ENCODE assay signal across 21 cellular contexts in the genomic region with DNA sequence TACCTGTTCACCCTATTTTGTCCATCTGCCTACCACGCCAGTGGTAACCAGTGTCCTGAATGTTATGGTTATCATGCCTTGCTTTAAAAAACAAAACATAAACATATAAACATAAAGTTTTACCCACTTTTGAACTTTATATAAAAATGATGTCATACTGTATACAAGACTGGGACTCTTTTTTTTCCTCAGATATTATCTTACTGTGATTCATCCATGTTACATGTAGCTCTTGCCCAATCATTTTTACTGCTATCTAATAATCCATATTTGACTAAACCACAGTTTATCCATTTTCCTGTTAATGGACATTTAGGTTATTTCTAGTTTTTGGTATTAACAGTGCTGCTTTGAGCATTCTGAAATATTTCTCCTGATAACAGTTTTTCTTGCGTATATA.
DNase-seq lines count a peak whose midpoint lies in the region; ATAC-seq, FAIRE-seq and TF ChIP-seq lines count a peak whose summit lies in the region.
"Had no signal": no experiment of that assay in that cellular context is flagged by ENCODE, and none has a peak within 500 bp of the region (broad histone marks: within the 10 kb centered on the region; RNA-seq: fewer than 3 reads in every experiment).

No MANE protein-coding gene starts in this region.

- H3K36me3 Mint-ChIP-seq in activated T-helper 17 cell treated with anti-CD3 and anti-CD28 coated beads, Interleukin-2, amount 50 U/mL, for 72 hours (ENCODE audit: low read depth): peaks cover 23% of the 10 kb centered on the region

- H4K20me1 ChIP-seq in GM12878 (ENCODE audit: control insufficient read depth, insufficient read depth): no peaks in the 10 kb centered on the region

- no peak overlapping the region for H3K27ac ChIP-seq in GM12878 (ENCODE audit: control insufficient read depth, insufficient read depth)
- no peak overlapping the region for H3K27ac ChIP-seq in transverse colon
- no peak overlapping the region for H3K27ac ChIP-seq in testis
- H3K27ac ChIP-seq: C4-2B, Peyer's patch had no signal

- DNase-seq in AG08396 (ENCODE audit: low spot score) (peak; percentile 14), HCEC 1CT (peak; percentile 68), GM12878 (ENCODE audit: low read depth, low spot score) (no peak), fibroblast of peridontal ligament (ENCODE audit: extremely low read depth) (peak; percentile 25), transverse colon (no peak), KG1 (lab: John Stamatoyannopoulos, UW) (no peak), testis (no peak)
- DNase-seq: Caco-2, GDM1, KBM-7, MG63, NCI-H1105 treated with DMSO at 0.1 percent for 48 hours, NCI-H187, NCI-H446, NCI-H748 treated with DMSO at 0.1 percent for 48 hours, Peyer's patch, Right ventricle myocardium superior, SK-N-SH had no signal

- H3K4me3 Mint-ChIP-seq in activated T-helper 17 cell treated with anti-CD3 and anti-CD28 coated beads, Interleukin-2, amount 50 U/mL, for 72 hours: no peak overlapping the region

- H3K4me3 ChIP-seq in GM12878 (no peak overlapping the region), transverse colon (no peak overlapping the region), testis (no peak overlapping the region)
- H3K4me3 ChIP-seq: MG63, Peyer's patch had no signal

- intact Hi-C loops in GM12878 (cut with micrococcal nuclease; ENCODE audit: unreplicated experiment) (no loop called here), transverse colon (cut with DNase I; ENCODE audit: low total_unique reads) (no loop called here), testis (cut with DNase I; ENCODE audit: low total_unique reads) (no loop called here)

- POLR2A ChIA-PET in GM12878 (lab: Charles Lee): no interaction called here

- H3K9me3 ChIP-seq in GM12878 (replicated peaks; ENCODE audit: control insufficient read depth, insufficient read depth, low read length) (no peaks in the 10 kb centered on the region), transverse colon (no peaks in the 10 kb centered on the region), testis (no peaks in the 10 kb centered on the region)
- H3K9me3 ChIP-seq: Caco-2, MG63, Peyer's patch, SK-N-SH had no signal

- H3K4me1 ChIP-seq in GM12878 (ENCODE audit: control insufficient read depth, insufficient read depth, low read length): no peaks in the 10 kb centered on the region
- no peaks in the 10 kb centered on the region for H3K4me1 ChIP-seq in transverse colon
- no peaks in the 10 kb centered on the region for H3K4me1 ChIP-seq in testis
- H3K4me1 ChIP-seq: Peyer's patch had no signal

- TSS peak; percentile 8 for BruUV-seq in GM12878 (replicated peaks; lab: Mats Ljungman, UMichigan)

- CTCF ChIA-PET in GM12878 (lab: Yijun Ruan, JAX): interaction anchor here (1.4 to 1.5 kb wide), 2 partner anchors 11 to 24 kb away, joined by 4 read pairs; no protein-coding TSS in a partner anchor

- H3K36me3 ChIP-seq in GM12878 (ENCODE audit: control insufficient read depth in 2 of 2, insufficient read depth in 2 of 2, low read length in 1 of 2) (peaks cover 0 to 6% of the 10 kb centered on the region in 2 experiments; a peak in 1 of 4 replicates), transverse colon (peaks cover 0 to 14% (median 0%) of the 10 kb centered on the region in 4 donors), testis (ENCODE audit: low read depth, missing control alignments) (no peaks in the 10 kb centered on the region)

- no peaks in the 10 kb centered on the region for H3K27me3 Mint-ChIP-seq in activated T-helper 17 cell treated with anti-CD3 and anti-CD28 coated beads, Interleukin-2, amount 50 U/mL, for 72 hours

- FAIRE-seq in GM12878 (lab: Jason Lieb, UNC): no peak
- FAIRE-seq: HTR-8/SVneo had no signal

- no peak for TF ChIP-seq RAD21 in GM12878 (IDR thresholded peaks at IDR 0.05; ENCODE audit: insufficient read depth, low read depth, low read length)

- TF ChIP-seq POLR2A in GM12878 (IDR thresholded peaks at IDR 0.05; ENCODE audit: low read depth, low read length) (no peak), transverse colon (IDR thresholded peaks at IDR 0.05) (no peak), testis (IDR thresholded peaks at IDR 0.05) (no peak)

- WGBS in GM12878 (ENCODE audit: insufficient coverage, insufficient replicate concordance, low lambda C conversion rate, missing lambda C conversion rate): 100% methylated on average over 2 of the region's 2 CpGs
- WGBS in transverse colon (ENCODE audit: low coverage in 1 of 2), 2 donors: 97 to 100% methylated on average over 1 to 2 of the region's 2 CpGs
- WGBS in testis, 2 donors: 95 to 97% methylated on average over 2 of the region's 2 CpGs

- H3K4me2 ChIP-seq in GM12878 (ENCODE audit: control insufficient read depth, insufficient read depth): no peak overlapping the region
- H3K4me2 ChIP-seq: SK-N-SH had no signal

- no peaks in the 10 kb centered on the region for H3K9me3 Mint-ChIP-seq in activated T-helper 17 cell treated with anti-CD3 and anti-CD28 coated beads, Interleukin-2, amount 50 U/mL, for 72 hours

- H3K79me2 ChIP-seq in GM12878 (ENCODE audit: control insufficient read depth, insufficient read depth, low read length): no peaks in the 10 kb centered on the region

- H3K4me1 Mint-ChIP-seq in activated T-helper 17 cell treated with anti-CD3 and anti-CD28 coated beads, Interleukin-2, amount 50 U/mL, for 72 hours: no peaks in the 10 kb centered on the region

- H3K9ac ChIP-seq in GM12878 (ENCODE audit: control insufficient read depth, insufficient read depth, low read length): no peak overlapping the region
- H3K9ac ChIP-seq: SK-N-SH had no signal

- H3K27ac Mint-ChIP-seq in activated T-helper 17 cell treated with anti-CD3 and anti-CD28 coated beads, Interleukin-2, amount 50 U/mL, for 72 hours: no peak overlapping the region

- SMC1A ChIA-PET in GM12878 (lab: Charles Lee; ENCODE audit: uncharacterized antibody, unreplicated experiment): no interaction called here

- ATAC-seq in GM12878: no peak
- no peak for ATAC-seq in activated T-helper 17 cell treated with anti-CD3 and anti-CD28 coated beads, Interleukin-2, amount 50 U/mL, for 72 hours (replicated peaks)

- H2AFZ ChIP-seq in GM12878 (ENCODE audit: control insufficient read depth, low read depth, low read length): no peak overlapping the region

- no peaks in the 10 kb centered on the region for H3K27me3 ChIP-seq in GM12878 (replicated peaks in 1 of 2; ENCODE audit: control insufficient read depth in 2 of 2, insufficient read depth in 2 of 2, low read length in 1 of 2)
- no peaks in the 10 kb centered on the region for H3K27me3 ChIP-seq in transverse colon
- H3K27me3 ChIP-seq in testis: no peaks in the 10 kb centered on the region
- H3K27me3 ChIP-seq: MG63, Peyer's patch had no signal

- TF ChIP-seq CTCF in GM12878 (IDR thresholded peaks at IDR 0.05 in 2 of 3, conservative IDR thresholded peaks at IDR 0.05 in 1 of 3; ENCODE audit: control insufficient read depth in 2 of 3, extremely low read depth in 1 of 3, insufficient read depth in 1 of 3, low read depth in 3 of 3, low read length in 3 of 3) (no peak), transverse colon (IDR thresholded peaks at IDR 0.05) (no peak), testis (IDR thresholded peaks at IDR 0.05) (no peak)

- RAD21 ChIA-PET in GM12878 (lab: Charles Lee; ENCODE audit: unreplicated experiment): no interaction called here

- TF ChIP-seq EP300 in GM12878 (IDR thresholded peaks at IDR 0.05; ENCODE audit: borderline replicate concordance in 1 of 2, control insufficient read depth in 1 of 2, low read depth in 2 of 2, low read length in 2 of 2) (no peak), transverse colon (IDR thresholded peaks at IDR 0.05; ENCODE audit: low read depth) (no peak)

- in situ Hi-C loops in GM12878 (cut with MboI): no loop called here
- in situ Hi-C loops in transverse colon (cut with MboI; ENCODE audit: low pct_ligation_motif_present in 1 of 4, low pct_unique_long_range_greater_than_20kb in 1 of 4, low sequenced_read_pairs in 3 of 4): no loop called here

TF ChIP-seq in GM12878, 131 proteins besides CTCF, POLR2A, EP300 and RAD21:
- TF ChIP-seq, protein P1, sequence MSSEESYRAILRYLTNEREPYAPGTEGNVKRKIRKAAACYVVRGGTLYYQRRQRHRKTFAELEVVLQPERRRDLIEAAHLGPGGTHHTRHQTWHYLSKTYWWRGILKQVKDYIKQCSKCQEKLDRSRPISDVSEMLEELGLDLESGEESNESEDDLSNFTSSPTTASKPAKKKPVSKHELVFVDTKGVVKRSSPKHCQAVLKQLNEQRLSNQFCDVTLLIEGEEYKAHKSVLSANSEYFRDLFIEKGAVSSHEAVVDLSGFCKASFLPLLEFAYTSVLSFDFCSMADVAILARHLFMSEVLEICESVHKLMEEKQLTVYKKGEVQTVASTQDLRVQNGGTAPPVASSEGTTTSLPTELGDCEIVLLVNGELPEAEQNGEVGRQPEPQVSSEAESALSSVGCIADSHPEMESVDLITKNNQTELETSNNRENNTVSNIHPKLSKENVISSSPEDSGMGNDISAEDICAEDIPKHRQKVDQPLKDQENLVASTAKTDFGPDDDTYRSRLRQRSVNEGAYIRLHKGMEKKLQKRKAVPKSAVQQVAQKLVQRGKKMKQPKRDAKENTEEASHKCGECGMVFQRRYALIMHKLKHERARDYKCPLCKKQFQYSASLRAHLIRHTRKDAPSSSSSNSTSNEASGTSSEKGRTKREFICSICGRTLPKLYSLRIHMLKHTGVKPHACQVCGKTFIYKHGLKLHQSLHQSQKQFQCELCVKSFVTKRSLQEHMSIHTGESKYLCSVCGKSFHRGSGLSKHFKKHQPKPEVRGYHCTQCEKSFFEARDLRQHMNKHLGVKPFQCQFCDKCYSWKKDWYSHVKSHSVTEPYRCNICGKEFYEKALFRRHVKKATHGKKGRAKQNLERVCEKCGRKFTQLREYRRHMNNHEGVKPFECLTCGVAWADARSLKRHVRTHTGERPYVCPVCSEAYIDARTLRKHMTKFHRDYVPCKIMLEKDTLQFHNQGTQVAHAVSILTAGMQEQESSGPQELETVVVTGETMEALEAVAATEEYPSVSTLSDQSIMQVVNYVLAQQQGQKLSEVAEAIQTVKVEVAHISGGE (CRISPR knock-in tag; IDR thresholded peaks at IDR 0.05): no peak
- TF ChIP-seq ATF7 (IDR thresholded peaks at IDR 0.05; ENCODE audit: low read depth): 0 out of 2 replicates have a peak, but pooled peaks have one; percentile 11
- TF ChIP-seq, protein P2, sequence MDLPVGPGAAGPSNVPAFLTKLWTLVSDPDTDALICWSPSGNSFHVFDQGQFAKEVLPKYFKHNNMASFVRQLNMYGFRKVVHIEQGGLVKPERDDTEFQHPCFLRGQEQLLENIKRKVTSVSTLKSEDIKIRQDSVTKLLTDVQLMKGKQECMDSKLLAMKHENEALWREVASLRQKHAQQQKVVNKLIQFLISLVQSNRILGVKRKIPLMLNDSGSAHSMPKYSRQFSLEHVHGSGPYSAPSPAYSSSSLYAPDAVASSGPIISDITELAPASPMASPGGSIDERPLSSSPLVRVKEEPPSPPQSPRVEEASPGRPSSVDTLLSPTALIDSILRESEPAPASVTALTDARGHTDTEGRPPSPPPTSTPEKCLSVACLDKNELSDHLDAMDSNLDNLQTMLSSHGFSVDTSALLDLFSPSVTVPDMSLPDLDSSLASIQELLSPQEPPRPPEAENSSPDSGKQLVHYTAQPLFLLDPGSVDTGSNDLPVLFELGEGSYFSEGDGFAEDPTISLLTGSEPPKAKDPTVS (IDR thresholded peaks at IDR 0.05; ENCODE audit: low read depth, low read length): no peak
- no peak for TF ChIP-seq YY1 (IDR thresholded peaks at IDR 0.05; ENCODE audit: low read depth, low read length)
- no peak for TF ChIP-seq FOXK2 (IDR thresholded peaks at IDR 0.05)

Comparison
In these comparisons a context has a peak if more than half of its experiments do, and no peak if none do; other contexts are left out.
1. DNase-seq: peak in AG08396 (single experiment), HCEC 1CT (single experiment) and fibroblast of peridontal ligament (single experiment); none in GM12878 (single experiment), transverse colon (single experiment), KG1 (single experiment) and testis (single experiment).